ENCODE assay signal across 26 cellular contexts in the genomic region with DNA sequence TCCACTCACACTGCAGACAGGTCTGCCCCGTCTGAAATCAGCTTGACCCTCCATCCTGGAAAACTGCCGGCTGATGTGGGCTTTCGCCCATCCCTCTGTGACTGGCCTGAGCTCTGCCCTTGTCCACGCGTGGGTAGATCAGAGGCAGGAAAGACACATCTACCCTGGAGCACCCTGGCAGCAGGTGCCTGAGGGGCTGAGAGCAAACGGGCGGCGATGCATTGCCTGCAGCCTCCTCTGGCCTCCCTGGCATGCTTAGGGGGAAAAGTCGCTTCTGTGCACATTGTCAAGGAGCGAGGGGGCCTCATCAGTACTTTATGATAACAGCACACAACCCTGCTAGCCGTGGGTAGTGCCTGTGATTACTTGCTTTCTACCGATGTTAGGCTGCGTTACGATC.
"Had no signal": no experiment of that assay in that cellular context is flagged by ENCODE, and none has a peak within 500 bp of the region (broad histone marks: within the 10 kb centered on the region; RNA-seq: fewer than 3 reads in every experiment).

No MANE protein-coding gene starts in this region.

- H3K9ac ChIP-seq: neural progenitor cell had no signal

- H3K9me3 ChIP-seq: left lung, lower lobe of right lung, pancreas, right lobe of liver, vagina had no signal

- H3K4me1 ChIP-seq: heart right ventricle, left lung, lower lobe of right lung, pancreas, psoas muscle, right lobe of liver, tibial nerve, vagina had no signal

- DNase-seq: heart right ventricle; left lung; lower lobe of right lung; mammary epithelial cell; mesenchymal stem cell; naive B cell; natural killer cell; nephron progenitor cell; pancreas; posterior cingulate gyrus; psoas muscle; right lobe of liver; stimulated activated CD4-positive, alpha-beta T cell treated with anti-CD3 and anti-CD28 coated beads, Interleukin-1b, Interleukin-23, amount 100 ng/mL, for 48 hours; stimulated activated CD4-positive, alpha-beta T cell treated with anti-CD3 and anti-CD28 coated beads, Interleukin-2, amount 100 ng/mL, for 48 hours; stimulated activated CD4-positive, alpha-beta T cell treated with anti-CD3 and anti-CD28 coated beads, Interleukin-4, amount 100 ng/mL, for 4 hours; stimulated activated CD8-positive, alpha-beta memory T cell treated with anti-CD3 and anti-CD28 coated beads, Interleukin-4, amount 100 ng/mL, for 48 hours; stimulated activated naive CD4-positive, alpha-beta T cell treated with Interleukin-2 at 50 U/mL for 16 hours; stimulated activated naive CD8-positive, alpha-beta T cell treated with anti-CD3 and anti-CD28 coated beads, Interleukin-15, amount 100 ng/mL, for 72 hours; substantia nigra had no signal

- ATAC-seq: heart right ventricle; left colon; left lung; lower lobe of right lung; natural killer cell; pancreas; psoas muscle; right lobe of liver; stimulated activated memory B cell treated with anti-CD40 and anti-IgM and Interleukin-4, amounts not matched to agents 10 μg/mL and 1 μg/mL and 100 μg/mL, for 72 hours; stimulated activated naive CD8-positive, alpha-beta T cell treated with anti-CD3 and anti-CD28 coated beads, Interleukin-15, amount 100 ng/mL, for 72 hours had no signal

- H3K27me3 ChIP-seq: hepatocyte, left lung, neural progenitor cell, pancreas, right lobe of liver, tibial nerve, vagina had no signal

- H3K27ac ChIP-seq: heart right ventricle, hepatocyte, left lung, lower lobe of right lung, neural progenitor cell, pancreas, psoas muscle, right lobe of liver, tibial nerve, vagina had no signal

- H3K4me2 ChIP-seq: hepatocyte, neural progenitor cell, smooth muscle cell had no signal

- H3K4me3 ChIP-seq: heart right ventricle, hepatocyte, left lung, lower lobe of right lung, neural progenitor cell, pancreas, psoas muscle, right lobe of liver, smooth muscle cell, tibial nerve, vagina had no signal

- H3K36me3 ChIP-seq: heart right ventricle, left lung, lower lobe of right lung, neural progenitor cell, pancreas, right lobe of liver, tibial nerve, vagina had no signal

- H2AFZ ChIP-seq: hepatocyte, neural progenitor cell had no signal
